ENCODE assay signal across 12 cellular contexts in genomic region chr12:175759-176158, GRCh38. TPM values are rescaled to one million over a fixed set of nuclear protein-coding genes. Genes with fewer than 3 reads are reported as not detected.
DNase-seq lines count a peak whose midpoint lies in the region; ATAC-seq and TF ChIP-seq lines count a peak whose summit lies in the region.
"Had no signal": no experiment of that assay in that cellular context is flagged by ENCODE, and none has a peak within 500 bp of the region (broad histone marks: within the 10 kb centered on the region; RNA-seq: fewer than 3 reads in every experiment).

No MANE protein-coding gene starts in this region.

- no peak overlapping the region for H3K4me3 Mint-ChIP-seq in chondrocyte (ENCODE audit: unreplicated experiment)

- TF ChIP-seq CTCF in chondrocyte (IDR thresholded peaks at IDR 0.05) (no peak), thyroid gland (IDR thresholded peaks at IDR 0.05) (no peak)

- H3K27ac Mint-ChIP-seq in chondrocyte (ENCODE audit: unreplicated experiment) = peak overlapping the region; percentile 22

- peak; percentile 59 for DNase-seq in Right ventricle myocardium inferior (ENCODE audit: missing footprints)
- DNase-seq in cardiac septum (ENCODE audit: low spot score) = no peak
- DNase-seq in chondrocyte (ENCODE audit: low spot score) = no peak
- DNase-seq in thyroid gland = no peak
- DNase-seq in NCI-H526 (lab: John Stamatoyannopoulos, UW) = no peak
- DNase-seq in kidney glomerular epithelial cell (lab: John Stamatoyannopoulos, UW) = no peak
- no peak for DNase-seq in MG63
- DNase-seq: NCI-H1436 treated with DMSO at 0.1 percent for 48 hours had no signal

- intact Hi-C loops in Right ventricle myocardium inferior (cut with DNase I) = no loop called here
- intact Hi-C loops in cardiac septum (cut with DNase I) = no loop called here
- intact Hi-C loops in thyroid gland (cut with DNase I) = no loop called here

- TF ChIP-seq POLR2A in thyroid gland (IDR thresholded peaks at IDR 0.05) = no peak

- H3K27me3 ChIP-seq in layer of hippocampus (ENCODE audit: control insufficient read depth, insufficient read depth, low read length) = no peaks in the 10 kb centered on the region
- H3K27me3 ChIP-seq in thyroid gland = no peaks in the 10 kb centered on the region
- H3K27me3 ChIP-seq in MG63 = no peaks in the 10 kb centered on the region

- 82 to 89% methylated on average over 15 to 16 of the region's 16 CpGs for WGBS in thyroid gland, 2 donors

- no peak overlapping the region for H3K4me3 ChIP-seq in thyroid gland (replicated peaks in 1 of 3)
- no peak overlapping the region for H3K4me3 ChIP-seq in MG63
- H3K4me3 ChIP-seq: GM12878 had no signal

- ATAC-seq in Right ventricle myocardium inferior = no peak

- H3K36me3 Mint-ChIP-seq in chondrocyte (ENCODE audit: low read depth) = no peaks in the 10 kb centered on the region

- no peaks in the 10 kb centered on the region for H3K27me3 Mint-ChIP-seq in chondrocyte (ENCODE audit: low read depth)

- peaks cover 8 to 60% of the 10 kb centered on the region in 2 donors for H3K4me1 ChIP-seq in thyroid gland

- H3K9me3 Mint-ChIP-seq in chondrocyte (ENCODE audit: low read depth) = no peaks in the 10 kb centered on the region

- H3K27ac ChIP-seq in layer of hippocampus (ENCODE audit: low read depth, low read length) = peak overlapping the region; percentile 35
- peak overlapping the region in 2 of 3 donors; percentile 64 to 79 for H3K27ac ChIP-seq in thyroid gland

- H3K4me1 Mint-ChIP-seq in chondrocyte (ENCODE audit: low read depth) = peaks cover 58% of the 10 kb centered on the region

- H3K9me3 ChIP-seq in thyroid gland (no peaks in the 10 kb centered on the region), MG63 (no peaks in the 10 kb centered on the region)
- H3K9me3 ChIP-seq: Caco-2 had no signal

- H3K36me3 ChIP-seq in thyroid gland = no peaks in the 10 kb centered on the region
- no peaks in the 10 kb centered on the region for H3K36me3 ChIP-seq in MG63

RNA-seq across cellular contexts. Expression of gene SLC6A12, which starts 38.2 kb away (rescaled TPM):
- 0.68 TPM for total RNA-seq in Right ventricle myocardium inferior
- total RNA-seq in cardiac septum = 2.7 TPM
- 0.42 TPM in 1 of 3 replicates, not detected in the others for total RNA-seq in chondrocyte
- total RNA-seq in thyroid gland = 10 to 100 TPM in 3 of 4 donors, 1 to 10 TPM in 1; 9.4 to 27.7 (median 18.3) TPM
- total RNA-seq in MG63 (2014; rRNA removed; shearing (Covaris generic); ENCODE audit: low replicate concordance) = not detected in 2 replicates
- total RNA-seq: HT1080 had no signal
